2 cellular contexts compared by ENCODE assay signal in the genomic region with DNA sequence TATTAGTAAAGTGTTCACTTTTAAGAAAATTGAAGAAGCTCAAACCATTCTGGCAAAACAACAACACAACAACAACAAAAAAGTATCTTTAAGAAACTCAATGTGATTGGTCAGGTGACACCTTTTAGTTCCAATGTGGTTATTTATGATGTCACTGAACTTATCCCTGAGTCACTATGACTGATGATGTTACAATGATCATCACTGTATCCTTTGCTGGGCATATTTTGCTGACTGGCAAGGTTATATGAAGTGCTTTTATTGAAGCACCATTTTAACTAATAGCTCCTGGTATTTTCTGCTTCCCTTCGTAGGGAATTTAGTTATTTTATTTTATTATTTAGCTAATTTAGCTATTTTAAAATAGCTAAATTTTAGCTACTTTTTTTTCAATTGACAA.
A peak's percentile ranks its signal among the peaks of the same experiment; 100 is the strongest.
TF ChIP-seq lines count a peak whose summit lies in the region.

A gene with protein sequence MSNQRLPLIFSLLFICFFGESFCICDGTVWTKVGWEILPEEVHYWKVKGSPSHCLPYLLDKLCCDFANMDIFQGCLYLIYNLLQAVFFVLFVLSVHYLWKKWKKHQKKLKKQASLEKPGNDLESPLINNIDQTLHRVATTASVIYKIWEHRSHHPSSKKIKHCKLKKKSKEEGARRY (plus strand): TSS at position 223 of the 400 bp plus-strand sequence. CDS start 184 bp downstream, outside the sequence.

TF ChIP-seq in HepG2, 621 proteins besides CTCF, POLR2A, EP300 and RAD21:
- TF ChIP-seq MAFK (conservative IDR thresholded peaks at IDR 0.05 in 1 of 2, IDR thresholded peaks at IDR 0.05 in 1 of 2; ENCODE audit: low read length in 2 of 2): peak in 1 of 2 experiments; percentile 45; a peak in 2 of 4 replicates
- no peak for TF ChIP-seq JDP2 (CRISPR knock-in tag; IDR thresholded peaks at IDR 0.05; ENCODE audit: borderline replicate concordance)
- TF ChIP-seq ATF7 (IDR thresholded peaks at IDR 0.05): 0 out of 2 replicates have a peak, but pooled peaks have one; percentile 5
- no peak for TF ChIP-seq ATF7 (CRISPR knock-in tag; IDR thresholded peaks at IDR 0.05)
- no peak for TF ChIP-seq GABPA (IDR thresholded peaks at IDR 0.05; ENCODE audit: low read depth, low read length)
- TF ChIP-seq GABPA (CRISPR knock-in tag; IDR thresholded peaks at IDR 0.05; ENCODE audit: low read depth): no peak
- TF ChIP-seq CREB1 (IDR thresholded peaks at IDR 0.05): peak; percentile 62; the same call in 1 of the 2 replicates
- TF ChIP-seq CREB1 (CRISPR knock-in tag; IDR thresholded peaks at IDR 0.05): no peak

TF ChIP-seq in K562, 482 proteins besides CTCF, POLR2A, EP300 and RAD21:
- TF ChIP-seq, protein P1, sequence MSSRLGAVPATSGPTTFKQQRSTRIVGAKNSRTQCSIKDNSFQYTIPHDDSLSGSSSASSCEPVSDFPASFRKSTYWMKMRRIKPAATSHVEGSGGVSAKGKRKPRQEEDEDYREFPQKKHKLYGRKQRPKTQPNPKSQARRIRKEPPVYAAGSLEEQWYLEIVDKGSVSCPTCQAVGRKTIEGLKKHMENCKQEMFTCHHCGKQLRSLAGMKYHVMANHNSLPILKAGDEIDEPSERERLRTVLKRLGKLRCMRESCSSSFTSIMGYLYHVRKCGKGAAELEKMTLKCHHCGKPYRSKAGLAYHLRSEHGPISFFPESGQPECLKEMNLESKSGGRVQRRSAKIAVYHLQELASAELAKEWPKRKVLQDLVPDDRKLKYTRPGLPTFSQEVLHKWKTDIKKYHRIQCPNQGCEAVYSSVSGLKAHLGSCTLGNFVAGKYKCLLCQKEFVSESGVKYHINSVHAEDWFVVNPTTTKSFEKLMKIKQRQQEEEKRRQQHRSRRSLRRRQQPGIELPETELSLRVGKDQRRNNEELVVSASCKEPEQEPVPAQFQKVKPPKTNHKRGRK (tag; IDR thresholded peaks at IDR 0.05): no peak
- TF ChIP-seq POLR3A (IDR thresholded peaks at IDR 0.05; ENCODE audit: borderline replicate concordance, extremely low read depth, insufficient read depth, insufficient read length) (no peak), ZNF507 (tag; conservative IDR thresholded peaks at IDR 0.05) (no peak), ZNF583 (CRISPR knock-in tag; IDR thresholded peaks at IDR 0.05) (no peak), NFATC3 (IDR thresholded peaks at IDR 0.05) (no peak), CREM (IDR thresholded peaks at IDR 0.05; ENCODE audit: low read depth) (peak; percentile 29; the same call in 1 of the 2 replicates), POLR3G (IDR thresholded peaks at IDR 0.05; ENCODE audit: extremely low read depth, insufficient read length, insufficient replicate concordance) (no peak), DIDO1 (tag; IDR thresholded peaks at IDR 0.05; ENCODE audit: low read depth) (no peak), C11orf30 (IDR thresholded peaks at IDR 0.05; ENCODE audit: low read depth) (peak; percentile 88), ZNF316 (IDR thresholded peaks at IDR 0.05) (peak; percentile 93), MAFF (IDR thresholded peaks at IDR 0.05; ENCODE audit: low read length) (peak; percentile 69), MAFG (tag; conservative IDR thresholded peaks at IDR 0.05) (peak; percentile 90), NELFE (IDR thresholded peaks at IDR 0.05; ENCODE audit: insufficient read depth, insufficient read length) (no peak), MAFK (IDR thresholded peaks at IDR 0.05; ENCODE audit: low read length) (peak; percentile 68; the same call in 1 of the 2 replicates), PYGO2 (tag; IDR thresholded peaks at IDR 0.05) (no peak), ATF1 (CRISPR knock-in tag; IDR thresholded peaks at IDR 0.05) (no peak), ATF1 (tag; IDR thresholded peaks at IDR 0.05) (peak; percentile 32; the same call in 1 of the 2 replicates), NFE2 (IDR thresholded peaks at IDR 0.05; ENCODE audit: low read depth) (peak; percentile 51), FOXA1 (IDR thresholded peaks at IDR 0.05; ENCODE audit: borderline replicate concordance) (no peak), FOXP1 (CRISPR knock-in tag; IDR thresholded peaks at IDR 0.05) (no peak), CBX5 (IDR thresholded peaks at IDR 0.05; ENCODE audit: borderline replicate concordance, low read depth) (no peak), KAT8 (IDR thresholded peaks at IDR 0.05; ENCODE audit: low read depth) (no peak)
- TF ChIP-seq, protein P2, sequence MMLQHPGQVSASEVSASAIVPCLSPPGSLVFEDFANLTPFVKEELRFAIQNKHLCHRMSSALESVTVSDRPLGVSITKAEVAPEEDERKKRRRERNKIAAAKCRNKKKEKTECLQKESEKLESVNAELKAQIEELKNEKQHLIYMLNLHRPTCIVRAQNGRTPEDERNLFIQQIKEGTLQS (IDR thresholded peaks at IDR 0.05): peak; percentile 75
- TF ChIP-seq, protein P2 (CRISPR knock-in tag; conservative IDR thresholded peaks at IDR 0.05): no peak
- TF ChIP-seq, protein P3, sequence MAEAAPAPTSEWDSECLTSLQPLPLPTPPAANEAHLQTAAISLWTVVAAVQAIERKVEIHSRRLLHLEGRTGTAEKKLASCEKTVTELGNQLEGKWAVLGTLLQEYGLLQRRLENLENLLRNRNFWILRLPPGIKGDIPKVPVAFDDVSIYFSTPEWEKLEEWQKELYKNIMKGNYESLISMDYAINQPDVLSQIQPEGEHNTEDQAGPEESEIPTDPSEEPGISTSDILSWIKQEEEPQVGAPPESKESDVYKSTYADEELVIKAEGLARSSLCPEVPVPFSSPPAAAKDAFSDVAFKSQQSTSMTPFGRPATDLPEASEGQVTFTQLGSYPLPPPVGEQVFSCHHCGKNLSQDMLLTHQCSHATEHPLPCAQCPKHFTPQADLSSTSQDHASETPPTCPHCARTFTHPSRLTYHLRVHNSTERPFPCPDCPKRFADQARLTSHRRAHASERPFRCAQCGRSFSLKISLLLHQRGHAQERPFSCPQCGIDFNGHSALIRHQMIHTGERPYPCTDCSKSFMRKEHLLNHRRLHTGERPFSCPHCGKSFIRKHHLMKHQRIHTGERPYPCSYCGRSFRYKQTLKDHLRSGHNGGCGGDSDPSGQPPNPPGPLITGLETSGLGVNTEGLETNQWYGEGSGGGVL (CRISPR knock-in tag; IDR thresholded peaks at IDR 0.05): no peak
- TF ChIP-seq, protein P4, sequence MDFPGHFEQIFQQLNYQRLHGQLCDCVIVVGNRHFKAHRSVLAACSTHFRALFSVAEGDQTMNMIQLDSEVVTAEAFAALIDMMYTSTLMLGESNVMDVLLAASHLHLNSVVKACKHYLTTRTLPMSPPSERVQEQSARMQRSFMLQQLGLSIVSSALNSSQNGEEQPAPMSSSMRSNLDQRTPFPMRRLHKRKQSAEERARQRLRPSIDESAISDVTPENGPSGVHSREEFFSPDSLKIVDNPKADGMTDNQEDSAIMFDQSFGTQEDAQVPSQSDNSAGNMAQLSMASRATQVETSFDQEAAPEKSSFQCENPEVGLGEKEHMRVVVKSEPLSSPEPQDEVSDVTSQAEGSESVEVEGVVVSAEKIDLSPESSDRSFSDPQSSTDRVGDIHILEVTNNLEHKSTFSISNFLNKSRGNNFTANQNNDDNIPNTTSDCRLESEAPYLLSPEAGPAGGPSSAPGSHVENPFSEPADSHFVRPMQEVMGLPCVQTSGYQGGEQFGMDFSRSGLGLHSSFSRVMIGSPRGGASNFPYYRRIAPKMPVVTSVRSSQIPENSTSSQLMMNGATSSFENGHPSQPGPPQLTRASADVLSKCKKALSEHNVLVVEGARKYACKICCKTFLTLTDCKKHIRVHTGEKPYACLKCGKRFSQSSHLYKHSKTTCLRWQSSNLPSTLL (IDR thresholded peaks at IDR 0.05): no peak
- TF ChIP-seq, protein P5, sequence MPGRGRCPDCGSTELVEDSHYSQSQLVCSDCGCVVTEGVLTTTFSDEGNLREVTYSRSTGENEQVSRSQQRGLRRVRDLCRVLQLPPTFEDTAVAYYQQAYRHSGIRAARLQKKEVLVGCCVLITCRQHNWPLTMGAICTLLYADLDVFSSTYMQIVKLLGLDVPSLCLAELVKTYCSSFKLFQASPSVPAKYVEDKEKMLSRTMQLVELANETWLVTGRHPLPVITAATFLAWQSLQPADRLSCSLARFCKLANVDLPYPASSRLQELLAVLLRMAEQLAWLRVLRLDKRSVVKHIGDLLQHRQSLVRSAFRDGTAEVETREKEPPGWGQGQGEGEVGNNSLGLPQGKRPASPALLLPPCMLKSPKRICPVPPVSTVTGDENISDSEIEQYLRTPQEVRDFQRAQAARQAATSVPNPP (IDR thresholded peaks at IDR 0.05; ENCODE audit: borderline replicate concordance, insufficient read depth, insufficient read length): no peak
- TF ChIP-seq, protein P6, sequence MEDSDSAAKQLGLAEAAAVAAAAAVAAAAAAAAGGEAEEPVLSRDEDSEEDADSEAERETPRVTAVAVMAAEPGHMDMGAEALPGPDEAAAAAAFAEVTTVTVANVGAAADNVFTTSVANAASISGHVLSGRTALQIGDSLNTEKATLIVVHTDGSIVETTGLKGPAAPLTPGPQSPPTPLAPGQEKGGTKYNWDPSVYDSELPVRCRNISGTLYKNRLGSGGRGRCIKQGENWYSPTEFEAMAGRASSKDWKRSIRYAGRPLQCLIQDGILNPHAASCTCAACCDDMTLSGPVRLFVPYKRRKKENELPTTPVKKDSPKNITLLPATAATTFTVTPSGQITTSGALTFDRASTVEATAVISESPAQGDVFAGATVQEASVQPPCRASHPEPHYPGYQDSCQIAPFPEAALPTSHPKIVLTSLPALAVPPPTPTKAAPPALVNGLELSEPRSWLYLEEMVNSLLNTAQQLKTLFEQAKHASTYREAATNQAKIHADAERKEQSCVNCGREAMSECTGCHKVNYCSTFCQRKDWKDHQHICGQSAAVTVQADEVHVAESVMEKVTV (CRISPR knock-in tag; IDR thresholded peaks at IDR 0.05): no peak
- TF ChIP-seq, protein P7, sequence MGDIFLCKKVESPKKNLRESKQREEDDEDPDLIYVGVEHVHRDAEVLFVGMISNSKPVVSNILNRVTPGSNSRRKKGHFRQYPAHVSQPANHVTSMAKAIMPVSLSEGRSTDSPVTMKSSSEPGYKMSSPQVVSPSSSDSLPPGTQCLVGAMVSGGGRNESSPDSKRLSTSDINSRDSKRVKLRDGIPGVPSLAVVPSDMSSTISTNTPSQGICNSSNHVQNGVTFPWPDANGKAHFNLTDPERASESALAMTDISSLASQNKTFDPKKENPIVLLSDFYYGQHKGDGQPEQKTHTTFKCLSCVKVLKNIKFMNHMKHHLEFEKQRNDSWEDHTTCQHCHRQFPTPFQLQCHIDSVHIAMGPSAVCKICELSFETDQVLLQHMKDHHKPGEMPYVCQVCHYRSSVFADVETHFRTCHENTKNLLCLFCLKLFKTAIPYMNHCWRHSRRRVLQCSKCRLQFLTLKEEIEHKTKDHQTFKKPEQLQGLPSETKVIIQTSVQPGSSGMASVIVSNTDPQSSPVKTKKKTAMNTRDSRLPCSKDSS (IDR thresholded peaks at IDR 0.05; ENCODE audit: low read depth, partially characterized antibody): no peak
- TF ChIP-seq, protein P8, sequence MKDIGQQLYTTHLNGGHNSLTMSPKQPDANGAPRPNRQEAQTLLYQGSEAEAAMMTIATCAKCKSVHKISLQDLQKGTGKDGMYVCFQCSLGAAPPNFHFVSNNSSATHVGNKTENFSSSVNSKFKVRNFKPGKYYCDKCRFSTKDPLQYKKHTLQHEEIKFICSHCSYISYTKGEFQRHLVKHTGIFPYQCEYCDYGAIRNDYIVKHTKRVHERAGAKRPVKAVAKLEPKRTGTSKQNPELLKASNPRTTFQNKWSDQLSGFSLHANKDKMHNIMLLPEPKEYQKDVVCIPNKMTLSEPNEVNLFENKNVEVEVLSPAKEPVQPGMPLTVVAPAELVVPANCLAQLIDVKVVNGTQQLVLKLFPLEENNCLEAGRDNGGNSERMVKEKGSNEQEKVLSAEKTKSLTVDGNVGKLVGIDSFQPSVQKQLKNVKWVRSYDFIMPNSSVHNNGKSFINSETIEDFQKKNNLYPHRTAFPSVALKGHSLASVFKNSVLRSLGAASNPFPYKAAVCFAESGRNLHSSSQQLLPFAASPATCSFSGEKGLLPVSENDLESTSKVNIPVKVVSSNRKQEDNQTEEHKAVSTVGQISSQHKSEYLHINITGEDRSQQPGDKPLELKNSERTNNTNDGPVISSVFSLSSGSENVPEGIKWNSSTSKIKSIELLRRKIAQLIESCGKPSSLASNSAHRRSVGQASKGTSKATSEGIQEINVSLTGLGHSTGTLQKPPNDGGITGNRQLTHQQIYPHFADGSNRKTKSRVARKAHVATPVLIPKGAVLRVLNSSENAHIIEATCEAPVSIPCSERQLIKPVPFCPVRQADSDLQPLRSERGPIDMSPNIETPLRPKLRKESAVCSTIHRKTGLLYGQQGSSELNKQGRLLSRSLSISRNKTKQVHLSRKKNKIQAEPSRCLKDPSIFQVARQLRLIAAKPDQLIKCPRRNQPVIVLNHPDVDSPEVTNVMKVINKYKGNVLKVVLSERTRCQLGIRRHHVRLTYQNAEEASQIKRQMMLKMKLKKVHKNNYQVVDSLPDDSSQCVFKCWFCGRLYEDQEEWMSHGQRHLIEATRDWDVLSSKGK (CRISPR knock-in tag; IDR thresholded peaks at IDR 0.05): no peak
- TF ChIP-seq, protein P9, sequence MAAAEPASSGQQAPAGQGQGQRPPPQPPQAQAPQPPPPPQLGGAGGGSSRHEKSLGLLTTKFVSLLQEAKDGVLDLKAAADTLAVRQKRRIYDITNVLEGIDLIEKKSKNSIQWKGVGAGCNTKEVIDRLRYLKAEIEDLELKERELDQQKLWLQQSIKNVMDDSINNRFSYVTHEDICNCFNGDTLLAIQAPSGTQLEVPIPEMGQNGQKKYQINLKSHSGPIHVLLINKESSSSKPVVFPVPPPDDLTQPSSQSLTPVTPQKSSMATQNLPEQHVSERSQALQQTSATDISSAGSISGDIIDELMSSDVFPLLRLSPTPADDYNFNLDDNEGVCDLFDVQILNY (CRISPR knock-in tag; IDR thresholded peaks at IDR 0.05): no peak
